Comparison of ENCODE assay signal across 28 cellular contexts in genomic region chr22:30790366-30790765, GRCh38.
"Had no signal": no experiment of that assay in that cellular context is flagged by ENCODE, and none has a peak within 500 bp of the region (broad histone marks: within the 10 kb centered on the region; RNA-seq: fewer than 3 reads in every experiment).

No MANE protein-coding gene starts in this region.

- DNase-seq: left colon; left lung; lower lobe of right lung; mammary epithelial cell; mesenchymal stem cell; naive thymus-derived CD8-positive, alpha-beta T cell; nucleus accumbens; pancreas; retina; right cardiac atrium; stimulated activated CD4-positive, alpha-beta T cell treated with anti-CD3 and anti-CD28 coated beads, Interleukin-12 subunit alpha, Interleukin-12 subunit beta, amount 100 ng/mL, for 4 hours; stimulated activated CD4-positive, alpha-beta T cell treated with anti-CD3 and anti-CD28 coated beads, Interleukin-15, amount 100 ng/mL, for 24 hours; stimulated activated CD4-positive, alpha-beta T cell treated with anti-CD3 and anti-CD28 coated beads, Interleukin-2, amount 100 ng/mL, for 24 hours; stimulated activated CD4-positive, alpha-beta T cell treated with anti-CD3 and anti-CD28 coated beads, Interleukin-4, amount 100 ng/mL, for 1 hour; stimulated activated naive B cell treated with anti-CD40 and anti-IgM and Interleukin-4, amounts not matched to agents 10 μg/mL and 1 μg/mL and 100 μg/mL, for 72 hours; stimulated activated naive CD8-positive, alpha-beta T cell treated with anti-CD3 and anti-CD28 coated beads, Interleukin-15, Interleukin-2, amounts not matched to agents 100 U/mL and 50 U/mL, for 24 hours; stomach; testis; thyroid gland; transverse colon; upper lobe of left lung had no signal

- H3K27me3 ChIP-seq: left lung, pancreas, stomach, testis, thyroid gland, transverse colon, upper lobe of left lung, vagina had no signal

- H3K9me3 ChIP-seq: lower lobe of right lung, pancreas, prostate gland, testis, thyroid gland, transverse colon, upper lobe of left lung, vagina had no signal

- H3K27ac ChIP-seq: left lung, lower lobe of right lung, pancreas, prostate gland, skin epidermis, stomach, testis, thyroid gland, transverse colon, upper lobe of left lung, vagina had no signal

- H3K9me3 Mint-ChIP-seq: stimulated activated naive B cell treated with anti-CD40 and anti-IgM and Interleukin-4, amounts not matched to agents 10 μg/mL and 1 μg/mL and 100 μg/mL, for 72 hours had no signal

- H3K4me1 ChIP-seq: left lung, lower lobe of right lung, pancreas, prostate gland, stomach, testis, thyroid gland, transverse colon, upper lobe of left lung, vagina had no signal

- H3K4me1 Mint-ChIP-seq: naive thymus-derived CD8-positive, alpha-beta T cell; nephron; neural crest cell; stimulated activated naive B cell treated with anti-CD40 and anti-IgM and Interleukin-4, amounts not matched to agents 10 μg/mL and 1 μg/mL and 100 μg/mL, for 72 hours had no signal

- H3K36me3 ChIP-seq: left lung, lower lobe of right lung, pancreas, prostate gland, stomach, thyroid gland, transverse colon, upper lobe of left lung, vagina had no signal

- H3K4me3 Mint-ChIP-seq: naive thymus-derived CD8-positive, alpha-beta T cell; nephron; neural crest cell; stimulated activated naive B cell treated with anti-CD40 and anti-IgM and Interleukin-4, amounts not matched to agents 10 μg/mL and 1 μg/mL and 100 μg/mL, for 72 hours had no signal

- H3K27me3 Mint-ChIP-seq: naive thymus-derived CD8-positive, alpha-beta T cell had no signal

- H3K4me3 ChIP-seq: left lung, lower lobe of right lung, pancreas, prostate gland, skin epidermis, stomach, testis, thyroid gland, transverse colon, upper lobe of left lung, vagina had no signal

- H3K27ac Mint-ChIP-seq: naive thymus-derived CD8-positive, alpha-beta T cell; nephron; stimulated activated naive B cell treated with anti-CD40 and anti-IgM and Interleukin-4, amounts not matched to agents 10 μg/mL and 1 μg/mL and 100 μg/mL, for 72 hours had no signal

- FAIRE-seq: islet of Langerhans, kidney, pancreas had no signal

- H3K36me3 Mint-ChIP-seq: stimulated activated naive B cell treated with anti-CD40 and anti-IgM and Interleukin-4, amounts not matched to agents 10 μg/mL and 1 μg/mL and 100 μg/mL, for 72 hours had no signal
